In the genomic region with DNA sequence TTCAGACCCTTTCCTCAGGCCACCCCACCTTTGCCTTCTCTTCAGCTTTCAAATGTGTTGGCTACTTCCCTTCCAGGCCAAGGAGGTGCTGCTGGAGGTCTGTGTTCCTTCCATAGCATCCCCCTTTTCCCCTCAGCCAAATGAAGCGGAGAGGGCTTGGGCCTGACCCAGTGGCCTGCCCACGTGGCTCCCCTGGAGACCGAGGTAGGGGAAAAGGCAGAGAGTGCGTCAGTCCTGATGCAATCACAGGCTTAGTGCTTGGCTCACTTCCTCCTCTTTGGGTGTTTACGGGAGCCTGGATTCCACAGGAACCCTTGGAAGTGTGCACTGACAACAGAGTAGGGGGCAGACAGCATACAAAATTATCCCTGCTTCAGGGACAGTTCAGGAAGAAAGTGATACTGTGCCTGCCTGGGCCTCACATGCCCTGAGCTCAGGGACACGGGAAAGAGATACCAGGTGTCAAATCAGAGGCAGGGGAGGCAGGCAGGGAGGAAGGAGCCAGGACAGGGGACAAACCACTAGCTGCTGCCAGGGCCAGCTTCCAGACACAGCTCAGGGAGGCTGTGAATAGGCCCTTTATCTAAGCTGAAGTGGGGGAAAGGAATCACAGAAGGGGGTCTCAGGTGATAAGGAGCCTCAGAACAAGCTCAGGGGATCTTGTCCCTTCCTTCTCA, we compare ENCODE assay signal across 8 cellular contexts. TPM values are rescaled to one million over a fixed set of nuclear protein-coding genes. Genes with fewer than 3 reads are reported as not detected.
A peak's percentile ranks its signal among the peaks of the same experiment; 100 is the strongest.
DNase-seq lines count a peak whose midpoint lies in the region; ATAC-seq lines count a peak whose summit lies in the region.

No MANE protein-coding gene starts in this region.

- ATAC-seq in central memory CD8-positive, alpha-beta T cell (replicated peaks; ENCODE audit: extremely low read depth, poor library complexity, severe bottlenecking) = no peak
- ATAC-seq in left lobe of liver (peak; percentile 93), GM21529 (IDR thresholded peaks at IDR 0.05; ENCODE audit: unreplicated experiment) (no peak), HG03354 (IDR thresholded peaks at IDR 0.05; ENCODE audit: poor library complexity, severe bottlenecking, unreplicated experiment) (no peak)

- H3K36me3 ChIP-seq in stomach smooth muscle (ENCODE audit: control insufficient read depth in 2 of 2, insufficient read depth in 2 of 2, low read length in 2 of 2) = no peaks in the 10 kb centered on the region

- peak overlapping the region; percentile 86 for H3K27ac ChIP-seq in stomach smooth muscle (ENCODE audit: low read length)

- peak overlapping the region; percentile 23 to 62 for H3K9ac ChIP-seq in stomach smooth muscle (ENCODE audit: low read length in 2 of 2)

- peak; percentile 75 for DNase-seq in ELF-1 (ENCODE audit: low read depth, low spot score)
- DNase-seq in NOMO-1 treated with dmso at 0.1 percent for 144 hours (lab: John Stamatoyannopoulos, UW; ENCODE audit: unreplicated experiment) = peak; percentile 41
- DNase-seq in central memory CD8-positive, alpha-beta T cell (ENCODE audit: low spot score in 2 of 2) = no peak
- DNase-seq in left lobe of liver (ENCODE audit: low spot score) = peak; percentile 91
- DNase-seq in putamen (ENCODE audit: low spot score) = no peak

- peak overlapping the region; percentile 65 for H3K27ac Mint-ChIP-seq in central memory CD8-positive, alpha-beta T cell (ENCODE audit: low read depth)

- H3K27me3 Mint-ChIP-seq in central memory CD8-positive, alpha-beta T cell = no peaks in the 10 kb centered on the region

- H3K27me3 ChIP-seq in stomach smooth muscle (ENCODE audit: control insufficient read depth in 1 of 2, insufficient read depth in 2 of 2, low read length in 2 of 2) = no peaks in the 10 kb centered on the region

- no peaks in the 10 kb centered on the region for H3K9me3 Mint-ChIP-seq in central memory CD8-positive, alpha-beta T cell

- peak overlapping the region in 1 of 2 donors; percentile 57 for H3K4me3 ChIP-seq in stomach smooth muscle (ENCODE audit: low read length in 2 of 2)

- H3K36me3 Mint-ChIP-seq in central memory CD8-positive, alpha-beta T cell (ENCODE audit: insufficient read depth) = no peaks in the 10 kb centered on the region

- H3K9me3 ChIP-seq in stomach smooth muscle (ENCODE audit: control insufficient read depth in 2 of 2, low read length in 2 of 2) = no peaks in the 10 kb centered on the region

- peaks cover 27% of the 10 kb centered on the region for H3K4me1 ChIP-seq in stomach smooth muscle (ENCODE audit: control insufficient read depth, insufficient read depth, low read length)

- H3K4me3 Mint-ChIP-seq in central memory CD8-positive, alpha-beta T cell = no peak overlapping the region

- H3K4me1 Mint-ChIP-seq in central memory CD8-positive, alpha-beta T cell = peaks cover 66% of the 10 kb centered on the region

RNA-seq across cellular contexts. Expression of gene PTP4A2, which starts 16.6 kb away (rescaled TPM):
- 66.7 TPM for total RNA-seq in left lobe of liver

RNA-seq across cellular contexts. Expression of gene KHDRBS1, which starts 58.9 kb away (rescaled TPM):
- total RNA-seq in left lobe of liver = 24.1 TPM

Comparison
In these comparisons a context has a peak if more than half of its experiments do, and no peak if none do; other contexts are left out.
1. DNase-seq: peak in ELF-1 (single experiment), NOMO-1 treated with dmso at 0.1 percent for 144 hours (single experiment) and left lobe of liver (single experiment); none in central memory CD8-positive, alpha-beta T cell (0 of 2) and putamen (single experiment).